1 cellular context compared by ENCODE assay signal in the genomic region with DNA sequence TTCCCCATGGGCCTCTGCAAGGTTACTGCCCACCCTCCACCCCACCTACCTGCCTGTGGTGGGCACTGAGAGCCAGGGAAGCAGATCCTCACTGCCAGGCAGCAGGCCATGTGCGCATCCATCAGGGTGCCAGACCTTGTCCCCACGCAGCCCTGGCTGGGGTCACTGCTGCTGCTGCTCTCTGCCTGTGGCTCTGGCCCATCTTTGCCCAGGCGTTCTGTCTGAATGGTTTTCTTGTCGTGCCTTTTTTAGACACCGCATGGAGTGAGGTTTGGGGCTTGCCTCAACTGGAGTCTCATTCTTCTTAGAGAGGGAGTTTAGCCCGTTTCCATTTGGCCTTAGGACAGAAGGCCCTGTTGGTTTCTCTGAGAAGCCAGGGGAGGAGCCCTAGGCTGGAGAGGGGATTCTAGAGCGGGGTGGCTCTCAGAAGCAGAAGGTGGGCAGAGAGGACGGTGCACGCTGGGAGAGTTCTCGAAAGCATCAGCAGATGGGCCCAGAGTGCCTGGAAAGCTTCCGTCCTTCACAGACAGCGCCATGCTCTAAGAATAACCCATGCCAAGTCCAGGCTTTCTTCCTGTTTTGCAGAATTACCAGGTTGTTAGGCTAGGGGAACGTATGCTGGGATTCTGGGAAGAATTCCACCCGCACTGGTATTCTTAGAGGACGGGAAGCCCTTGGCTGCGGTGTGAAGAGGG.
TF ChIP-seq lines count a peak whose summit lies in the region.

No MANE protein-coding gene starts in this region.

TF ChIP-seq in IMR-90, 13 proteins besides CTCF, POLR2A, EP300 and RAD21:
- no peak for TF ChIP-seq RFX5 (IDR thresholded peaks at IDR 0.05; ENCODE audit: low read depth, low read length)
- no peak for TF ChIP-seq MAZ (IDR thresholded peaks at IDR 0.05; ENCODE audit: borderline replicate concordance, low read depth, low read length)
- no peak for TF ChIP-seq RCOR1 (IDR thresholded peaks at IDR 0.05; ENCODE audit: insufficient replicate concordance, low read length)
- no peak for TF ChIP-seq CEBPB (IDR thresholded peaks at IDR 0.05; ENCODE audit: low read depth, low read length)
- TF ChIP-seq MAFK (IDR thresholded peaks at IDR 0.05; ENCODE audit: low read depth, low read length) = no peak
- no peak for TF ChIP-seq BHLHE40 (IDR thresholded peaks at IDR 0.05; ENCODE audit: low read depth, low read length)
- no peak for TF ChIP-seq USF2 (IDR thresholded peaks at IDR 0.05; ENCODE audit: low read depth, low read length)
- TF ChIP-seq CHD1 (IDR thresholded peaks at IDR 0.05; ENCODE audit: low read depth, low read length) = no peak
- TF ChIP-seq MXI1 (IDR thresholded peaks at IDR 0.05; ENCODE audit: borderline replicate concordance, low read depth, low read length) = no peak
- TF ChIP-seq FOS (IDR thresholded peaks at IDR 0.05; ENCODE audit: low read depth, low read length) = no peak
- TF ChIP-seq ELK1 (IDR thresholded peaks at IDR 0.05; ENCODE audit: borderline replicate concordance, low read depth, low read length) = no peak
- TF ChIP-seq SMC3 (IDR thresholded peaks at IDR 0.05; ENCODE audit: low read depth, low read length) = no peak
